Comparison of ENCODE assay signal across 19 cellular contexts in genomic region chr19:31718898-31719297, GRCh38.
A peak's percentile ranks its signal among the peaks of the same experiment; 100 is the strongest.
DNase-seq lines count a peak whose midpoint lies in the region; ATAC-seq, FAIRE-seq and TF ChIP-seq lines count a peak whose summit lies in the region.
"Had no signal": no experiment of that assay in that cellular context is flagged by ENCODE, and none has a peak within 500 bp of the region (broad histone marks: within the 10 kb centered on the region; RNA-seq: fewer than 3 reads in every experiment).

No MANE protein-coding gene starts in this region.

- H3K27me3 ChIP-seq in foreskin keratinocyte (peaks cover 12% of the 10 kb centered on the region), vagina (no peaks in the 10 kb centered on the region)
- H3K27me3 ChIP-seq: SJCRH30 had no signal

- DNase-seq in foreskin keratinocyte (peak; percentile 17 to 46), omental fat pad (ENCODE audit: low spot score) (no peak), vagina (ENCODE audit: extremely low spot score in 2 of 2) (peak; percentile 3 to 58), glomerular visceral epithelial cell (ENCODE audit: extremely low spot score) (no peak), cerebellar cortex (ENCODE audit: low spot score) (no peak), Ammon's horn (ENCODE audit: low spot score) (no peak)
- DNase-seq: C1 segment of cervical spinal cord; CD8-positive, alpha-beta T cell; DMS153; NCI-H187; NCI-H446 treated with DMSO at 0.1 percent for 48 hours; OCI-M1; SJCRH30 had no signal

- intact Hi-C loops in vagina (cut with DNase I), result no loop called here

- no peak for TF ChIP-seq POLR2A in vagina (IDR thresholded peaks at IDR 0.05)

- H3K4me1 ChIP-seq in foreskin keratinocyte, result peaks cover 4% of the 10 kb centered on the region
- no peaks in the 10 kb centered on the region for H3K4me1 ChIP-seq in vagina
- H3K4me1 ChIP-seq: SJCRH30 had no signal

- ATAC-seq in foreskin keratinocyte (peak; percentile 39), omental fat pad (ENCODE audit: low FRiP score) (peak; percentile 56)
- ATAC-seq: CD8-positive, alpha-beta T cell had no signal

- H3K36me3 ChIP-seq in vagina, result no peaks in the 10 kb centered on the region
- H3K36me3 ChIP-seq: SJCRH30 had no signal

- TF ChIP-seq CTCF in foreskin keratinocyte (conservative IDR thresholded peaks at IDR 0.05) (no peak), omental fat pad (IDR thresholded peaks at IDR 0.05) (no peak), vagina (IDR thresholded peaks at IDR 0.05) (no peak)

- H3K9me3 ChIP-seq in vagina, result no peaks in the 10 kb centered on the region
- H3K9me3 ChIP-seq: SJCRH30 had no signal

- no peak overlapping the region for H3K4me3 ChIP-seq in vagina
- H3K4me3 ChIP-seq: SJCRH30 had no signal

- FAIRE-seq in endometrium (lab: Jason Lieb, UNC), result peak; percentile 37
- FAIRE-seq: G401.6, GM12892, GM18507, H54, RCC 7860 had no signal

- H3K27ac ChIP-seq in foreskin keratinocyte (no peak overlapping the region), vagina (no peak overlapping the region)
- H3K27ac ChIP-seq: SJCRH30 had no signal

Comparison
In these comparisons a context has a peak if more than half of its experiments do, and no peak if none do; other contexts are left out.
1. DNase-seq: peak in foreskin keratinocyte (2 of 2) and vagina (2 of 2); none in omental fat pad (single experiment), glomerular visceral epithelial cell (single experiment), cerebellar cortex (single experiment) and Ammon's horn (single experiment).